Comparison of ENCODE assay signal across 14 cellular contexts in genomic region chr9:33850677-33851076, GRCh38. TPM values are rescaled to one million over a fixed set of nuclear protein-coding genes. Genes with fewer than 3 reads are reported as not detected.
DNase-seq lines count a peak whose midpoint lies in the region; ATAC-seq and TF ChIP-seq lines count a peak whose summit lies in the region.
"Had no signal": no experiment of that assay in that cellular context is flagged by ENCODE, and none has a peak within 500 bp of the region (broad histone marks: within the 10 kb centered on the region; RNA-seq: fewer than 3 reads in every experiment).

No MANE protein-coding gene starts in this region.

- H3K4me1 Mint-ChIP-seq in GM23338 = peaks cover 28% of the 10 kb centered on the region
- peaks cover 25% of the 10 kb centered on the region for H3K4me1 Mint-ChIP-seq in activated T-helper 17 cell treated with anti-CD3 and anti-CD28 coated beads, Interleukin-2, amount 50 U/mL, for 72 hours
- peaks cover 21 to 62% (median 56%) of the 10 kb centered on the region in 7 donors for H3K4me1 Mint-ChIP-seq in naive thymus-derived CD4-positive, alpha-beta T cell
- H3K4me1 Mint-ChIP-seq in stimulated activated naive CD8-positive, alpha-beta T cell treated with anti-CD3 and anti-CD28 coated beads, Interleukin-15, amount 100 ng/mL, for 72 hours = peaks cover 32% of the 10 kb centered on the region
- H3K4me1 Mint-ChIP-seq in activated CD4-positive, alpha-beta T cell treated with anti-CD3 and anti-CD28 coated beads, Interleukin-2, amount 10 ng/mL, durations not matched to agents 7 days and 5 days = peaks cover 41% of the 10 kb centered on the region

- no peak overlapping the region for H3K4me3 ChIP-seq in ACC112 (ENCODE audit: low read depth, low read length)
- no peak overlapping the region for H3K4me3 ChIP-seq in GM23338
- H3K4me3 ChIP-seq in naive thymus-derived CD4-positive, alpha-beta T cell (ENCODE audit: low read length) = no peak overlapping the region
- H3K4me3 ChIP-seq in gastroesophageal sphincter = no peak overlapping the region
- no peak overlapping the region for H3K4me3 ChIP-seq in esophagus muscularis mucosa

- TF ChIP-seq CTCF in GM23338 (conservative IDR thresholded peaks at IDR 0.05; ENCODE audit: low read depth in 2 of 2) (no peak), gastroesophageal sphincter (IDR thresholded peaks at IDR 0.05) (no peak), esophagus muscularis mucosa (IDR thresholded peaks at IDR 0.05) (no peak)

- TF ChIP-seq POLR2A in gastroesophageal sphincter (IDR thresholded peaks at IDR 0.05) (no peak), esophagus muscularis mucosa (IDR thresholded peaks at IDR 0.05; ENCODE audit: low read depth) (no peak)

- TF ChIP-seq EP300 in gastroesophageal sphincter (IDR thresholded peaks at IDR 0.05) (no peak), esophagus muscularis mucosa (IDR thresholded peaks at IDR 0.05) (no peak)

- intact Hi-C loops in naive thymus-derived CD4-positive, alpha-beta T cell (cut with micrococcal nuclease) = no loop called here
- intact Hi-C loops in esophagus muscularis mucosa (cut with DNase I) = no loop called here

- POLR2A ChIA-PET in naive thymus-derived CD4-positive, alpha-beta T cell (lab: Charles Lee) = no interaction called here
- POLR2A ChIA-PET in activated CD4-positive, alpha-beta T cell treated with anti-CD3 and anti-CD28 coated beads, Interleukin-2, amount 10 ng/mL, durations not matched to agents 7 days and 5 days (lab: Charles Lee) = no interaction called here

- H2AFZ ChIP-seq in ACC112 (ENCODE audit: low read length, unreplicated experiment) (no peak overlapping the region), GM23338 (no peak overlapping the region)

- H3K9me3 ChIP-seq in naive thymus-derived CD4-positive, alpha-beta T cell (ENCODE audit: control insufficient read depth in 2 of 3, low read length in 3 of 3) = no peaks in the 10 kb centered on the region
- H3K9me3 ChIP-seq in gastroesophageal sphincter (no peaks in the 10 kb centered on the region), esophagus muscularis mucosa (no peaks in the 10 kb centered on the region)

- H3K4me3 Mint-ChIP-seq in GM23338 = no peak overlapping the region; the same call in 2 of the 3 replicates
- H3K4me3 Mint-ChIP-seq in activated T-helper 17 cell treated with anti-CD3 and anti-CD28 coated beads, Interleukin-2, amount 50 U/mL, for 72 hours = no peak overlapping the region
- no peak overlapping the region for H3K4me3 Mint-ChIP-seq in naive thymus-derived CD4-positive, alpha-beta T cell
- no peak overlapping the region for H3K4me3 Mint-ChIP-seq in stimulated activated naive CD8-positive, alpha-beta T cell treated with anti-CD3 and anti-CD28 coated beads, Interleukin-15, amount 100 ng/mL, for 72 hours
- no peak overlapping the region for H3K4me3 Mint-ChIP-seq in activated CD4-positive, alpha-beta T cell treated with anti-CD3 and anti-CD28 coated beads, Interleukin-2, amount 10 ng/mL, durations not matched to agents 7 days and 5 days
- H3K4me3 Mint-ChIP-seq: activated T-helper 1 cell treated with anti-CD3 and anti-CD28 coated beads, Interleukin-12 subunit alpha, Interleukin-12 subunit beta, Interleukin-2, Interleukin-4 antibody, amounts not matched to agents 30 ng/mL and 10 ng/mL and 1 ng/mL, durations not matched to agents 14 hours and 24 hours and 36 hours had no signal

- CTCF ChIA-PET in naive thymus-derived CD4-positive, alpha-beta T cell (lab: Charles Lee) = interaction anchor here (8.5 kb wide), 1 partner anchor 36 kb away, joined by 87 read pairs; the partner anchor contains the start of gene UBE2R2
- CTCF ChIA-PET in activated CD4-positive, alpha-beta T cell treated with anti-CD3 and anti-CD28 coated beads, Interleukin-2, amount 10 ng/mL, durations not matched to agents 7 days and 5 days (lab: Charles Lee) = no interaction called here

- no peaks in the 10 kb centered on the region for H3F3A ChIP-seq in GM23338 (replicated peaks; ENCODE audit: low read depth)

- H3K27me3 ChIP-seq in ACC112 (ENCODE audit: insufficient read depth, low read length) = no peaks in the 10 kb centered on the region
- H3K27me3 ChIP-seq in GM23338 (ENCODE audit: insufficient read depth) = no peaks in the 10 kb centered on the region
- H3K27me3 ChIP-seq in naive thymus-derived CD4-positive, alpha-beta T cell (ENCODE audit: control insufficient read depth in 2 of 2, insufficient read depth in 2 of 2, low read length in 2 of 2) = no peaks in the 10 kb centered on the region
- H3K27me3 ChIP-seq in gastroesophageal sphincter = no peaks in the 10 kb centered on the region
- no peaks in the 10 kb centered on the region for H3K27me3 ChIP-seq in esophagus muscularis mucosa

- H3K36me3 Mint-ChIP-seq in GM23338 (ENCODE audit: low read depth) = peaks cover 2% of the 10 kb centered on the region; the same call in 2 of the 3 replicates
- H3K36me3 Mint-ChIP-seq in activated T-helper 17 cell treated with anti-CD3 and anti-CD28 coated beads, Interleukin-2, amount 50 U/mL, for 72 hours (ENCODE audit: low read depth) = peaks cover 17% of the 10 kb centered on the region
- peaks cover 0 to 7% (median 4%) of the 10 kb centered on the region in 5 donors for H3K36me3 Mint-ChIP-seq in naive thymus-derived CD4-positive, alpha-beta T cell
- H3K36me3 Mint-ChIP-seq in activated CD4-positive, alpha-beta T cell treated with anti-CD3 and anti-CD28 coated beads, Interleukin-2, amount 10 ng/mL, durations not matched to agents 7 days and 5 days (ENCODE audit: low read depth) = peaks cover 14% of the 10 kb centered on the region

- H4K20me1 ChIP-seq in GM23338 (replicated peaks; ENCODE audit: insufficient read depth) = peaks cover 40% of the 10 kb centered on the region

- H3K36me3 ChIP-seq in ACC112 (ENCODE audit: insufficient read depth, low read length) (no peaks in the 10 kb centered on the region), GM23338 (ENCODE audit: insufficient read depth) (no peaks in the 10 kb centered on the region), gastroesophageal sphincter (no peaks in the 10 kb centered on the region), esophagus muscularis mucosa (no peaks in the 10 kb centered on the region)
- no peaks in the 10 kb centered on the region for H3K36me3 ChIP-seq in naive thymus-derived CD4-positive, alpha-beta T cell (ENCODE audit: control insufficient read depth in 2 of 3, insufficient read depth in 3 of 3, low read length in 3 of 3)

- H3K4me1 ChIP-seq in ACC112 (ENCODE audit: control insufficient read depth, insufficient read depth, low read length, unreplicated experiment) (peaks cover 35% of the 10 kb centered on the region), GM23338 (ENCODE audit: insufficient read depth) (peaks cover 13% of the 10 kb centered on the region), gastroesophageal sphincter (peaks cover 8 to 83% (median 31%) of the 10 kb centered on the region in 3 donors), esophagus muscularis mucosa (peaks cover 43 to 72% (median 69%) of the 10 kb centered on the region in 4 donors)
- peaks cover 4 to 7% of the 10 kb centered on the region in 2 donors for H3K4me1 ChIP-seq in naive thymus-derived CD4-positive, alpha-beta T cell (ENCODE audit: control insufficient read depth in 2 of 2, insufficient read depth in 2 of 2, low read length in 2 of 2)

- no peak overlapping the region for H3K4me2 ChIP-seq in GM23338

- no peaks in the 10 kb centered on the region for H3K9me3 Mint-ChIP-seq in GM23338
- no peaks in the 10 kb centered on the region for H3K9me3 Mint-ChIP-seq in activated T-helper 17 cell treated with anti-CD3 and anti-CD28 coated beads, Interleukin-2, amount 50 U/mL, for 72 hours
- no peaks in the 10 kb centered on the region for H3K9me3 Mint-ChIP-seq in naive thymus-derived CD4-positive, alpha-beta T cell
- H3K9me3 Mint-ChIP-seq in stimulated activated naive CD8-positive, alpha-beta T cell treated with anti-CD3 and anti-CD28 coated beads, Interleukin-15, amount 100 ng/mL, for 72 hours = no peaks in the 10 kb centered on the region
- H3K9me3 Mint-ChIP-seq in activated CD4-positive, alpha-beta T cell treated with anti-CD3 and anti-CD28 coated beads, Interleukin-2, amount 10 ng/mL, durations not matched to agents 7 days and 5 days = no peaks in the 10 kb centered on the region
- H3K9me3 Mint-ChIP-seq: activated T-helper 1 cell treated with anti-CD3 and anti-CD28 coated beads, Interleukin-12 subunit alpha, Interleukin-12 subunit beta, Interleukin-2, Interleukin-4 antibody, amounts not matched to agents 30 ng/mL and 10 ng/mL and 1 ng/mL, durations not matched to agents 14 hours and 24 hours and 36 hours had no signal

- H3K27ac Mint-ChIP-seq in GM23338 = peak overlapping the region; percentile 20; the same call in 1 of the 2 replicates
- H3K27ac Mint-ChIP-seq in activated T-helper 17 cell treated with anti-CD3 and anti-CD28 coated beads, Interleukin-2, amount 50 U/mL, for 72 hours = peak overlapping the region; percentile 11
- peak overlapping the region in 8 of 9 donors; percentile 18 to 80 (median 26) for H3K27ac Mint-ChIP-seq in naive thymus-derived CD4-positive, alpha-beta T cell
- no peak overlapping the region for H3K27ac Mint-ChIP-seq in stimulated activated naive CD8-positive, alpha-beta T cell treated with anti-CD3 and anti-CD28 coated beads, Interleukin-15, amount 100 ng/mL, for 72 hours
- no peak overlapping the region for H3K27ac Mint-ChIP-seq in activated CD4-positive, alpha-beta T cell treated with anti-CD3 and anti-CD28 coated beads, Interleukin-2, amount 10 ng/mL, durations not matched to agents 7 days and 5 days
- H3K27ac Mint-ChIP-seq: activated T-helper 1 cell treated with anti-CD3 and anti-CD28 coated beads, Interleukin-12 subunit alpha, Interleukin-12 subunit beta, Interleukin-2, Interleukin-4 antibody, amounts not matched to agents 30 ng/mL and 10 ng/mL and 1 ng/mL, durations not matched to agents 14 hours and 24 hours and 36 hours had no signal

- ATAC-seq in GM23338 (no peak), gastroesophageal sphincter (no peak)
- no peak for ATAC-seq in activated T-helper 17 cell treated with anti-CD3 and anti-CD28 coated beads, Interleukin-2, amount 50 U/mL, for 72 hours (replicated peaks)
- ATAC-seq in naive thymus-derived CD4-positive, alpha-beta T cell = no peak
- ATAC-seq in stimulated activated naive CD8-positive, alpha-beta T cell treated with anti-CD3 and anti-CD28 coated beads, Interleukin-15, amount 100 ng/mL, for 72 hours = no peak
- ATAC-seq: stimulated activated naive CD8-positive, alpha-beta T cell treated with anti-CD3 and anti-CD28 coated beads, Interleukin-15, Interleukin-2, amounts not matched to agents 100 U/mL and 50 U/mL, for 24 hours had no signal

- H3K9me2 ChIP-seq in GM23338 (ENCODE audit: insufficient read depth) = no peaks in the 10 kb centered on the region

- H3K27ac ChIP-seq in ACC112 (ENCODE audit: low read depth, low read length) (peak overlapping the region; percentile 54), GM23338 (ENCODE audit: low read depth) (peak overlapping the region; percentile 51; the same call in 1 of the 2 replicates), gastroesophageal sphincter (peak overlapping the region in 2 of 4 donors; percentile 0 to 47), esophagus muscularis mucosa (replicated peaks in 1 of 4) (peak overlapping the region in 1 of 4 donors; percentile 22)
- no peak overlapping the region for H3K27ac ChIP-seq in naive thymus-derived CD4-positive, alpha-beta T cell (ENCODE audit: low read depth, low read length)

- H3K27me3 Mint-ChIP-seq in GM23338 (ENCODE audit: insufficient read depth, low read depth, poor library complexity) = peaks cover 2% of the 10 kb centered on the region
- no peaks in the 10 kb centered on the region for H3K27me3 Mint-ChIP-seq in activated T-helper 17 cell treated with anti-CD3 and anti-CD28 coated beads, Interleukin-2, amount 50 U/mL, for 72 hours
- H3K27me3 Mint-ChIP-seq in naive thymus-derived CD4-positive, alpha-beta T cell = no peaks in the 10 kb centered on the region
- no peaks in the 10 kb centered on the region for H3K27me3 Mint-ChIP-seq in stimulated activated naive CD8-positive, alpha-beta T cell treated with anti-CD3 and anti-CD28 coated beads, Interleukin-15, amount 100 ng/mL, for 72 hours
- H3K27me3 Mint-ChIP-seq in activated CD4-positive, alpha-beta T cell treated with anti-CD3 and anti-CD28 coated beads, Interleukin-2, amount 10 ng/mL, durations not matched to agents 7 days and 5 days = no peaks in the 10 kb centered on the region

- H3K79me2 ChIP-seq in ACC112 (ENCODE audit: control insufficient read depth, insufficient read depth, low read length, unreplicated experiment) (peaks cover 85% of the 10 kb centered on the region), GM23338 (replicated peaks; ENCODE audit: insufficient read depth) (peaks cover 100% of the 10 kb centered on the region)

- no peak for DNase-seq in GM23338 (ENCODE audit: low spot score)
- DNase-seq in naive thymus-derived CD4-positive, alpha-beta T cell = no peak
- DNase-seq in stimulated activated naive CD8-positive, alpha-beta T cell treated with anti-CD3 and anti-CD28 coated beads, Interleukin-15, amount 100 ng/mL, for 72 hours = no peak
- DNase-seq in esophagus muscularis mucosa (ENCODE audit: extremely low spot score) = no peak
- DNase-seq in activated CD4-positive, alpha-beta T cell treated with anti-CD3 and anti-CD28 coated beads, Interleukin-2, amount 10 ng/mL, durations not matched to agents 7 days and 5 days = no peak
- DNase-seq: KG1; midbrain; NCI-H187; stimulated activated naive CD8-positive, alpha-beta T cell treated with anti-CD3 and anti-CD28 coated beads, Interleukin-15, Interleukin-2, amounts not matched to agents 100 U/mL and 50 U/mL, for 24 hours; T-helper 1 cell had no signal

RNA-seq across cellular contexts. Expression of gene UBE2R2, which starts 33.7 kb away (rescaled TPM):
- total RNA-seq in GM23338 (2014; rRNA removed; shearing (Covaris generic)) = 32.5 and 36.4 TPM in 2 replicates
- polyA plus RNA-seq in GM23338 (2016; fragmentation: Nextera tagmentation; extraction: Ambion mirVana) = 23.2 and 23.4 TPM in 2 replicates
- 10 to 100 TPM; 39.3 to 61.4 TPM for total RNA-seq in activated T-helper 17 cell treated with anti-CD3 and anti-CD28 coated beads, Interleukin-2, amount 50 U/mL, for 72 hours
- total RNA-seq in naive thymus-derived CD4-positive, alpha-beta T cell = 10 to 100 TPM; 27.2 to 40.8 (median 32.0) TPM
- 10 to 100 TPM; 16.9 TPM for polyA plus RNA-seq in naive thymus-derived CD4-positive, alpha-beta T cell
- total RNA-seq in gastroesophageal sphincter (10 to 100 TPM; 26.5 to 43.9 (median 33.0) TPM), esophagus muscularis mucosa (10 to 100 TPM; 27.8 to 45.1 (median 34.4) TPM)
- 10 to 100 TPM; 33.1 to 36.6 TPM for total RNA-seq in activated CD4-positive, alpha-beta T cell treated with anti-CD3 and anti-CD28 coated beads, Interleukin-2, amount 10 ng/mL, durations not matched to agents 7 days and 5 days

RNA-seq across cellular contexts. Expression of gene PRSS3, which starts 55.3 kb away (rescaled TPM):
- total RNA-seq in GM23338 (2014; rRNA removed; shearing (Covaris generic)) = 2.5 and 4.2 TPM in 2 replicates
- polyA plus RNA-seq in GM23338 (2016; fragmentation: Nextera tagmentation; extraction: Ambion mirVana) = 3.4 and 4.5 TPM in 2 replicates
- not detected for total RNA-seq in activated T-helper 17 cell treated with anti-CD3 and anti-CD28 coated beads, Interleukin-2, amount 50 U/mL, for 72 hours
- total RNA-seq in naive thymus-derived CD4-positive, alpha-beta T cell = 1 to 10 TPM in 1 of 5 experiments, not detected in 4; 2.5 TPM
- polyA plus RNA-seq in naive thymus-derived CD4-positive, alpha-beta T cell = not detected
- 1 to 10 TPM in 3 of 4 donors, not detected in 1; 1.2 to 3.6 (median 2.2) TPM for total RNA-seq in gastroesophageal sphincter
- 1 to 10 TPM in 1 of 4 donors, under 1 TPM in 1, not detected in 2; 0.99 to 1.4 TPM for total RNA-seq in esophagus muscularis mucosa
- total RNA-seq in activated CD4-positive, alpha-beta T cell treated with anti-CD3 and anti-CD28 coated beads, Interleukin-2, amount 10 ng/mL, durations not matched to agents 7 days and 5 days = not detected
- total RNA-seq: activated T-helper 1 cell treated with anti-CD3 and anti-CD28 coated beads, Interleukin-12 subunit alpha, Interleukin-12 subunit beta, Interleukin-2, Interleukin-4 antibody, amounts not matched to agents 30 ng/mL and 10 ng/mL and 1 ng/mL, durations not matched to agents 14 hours and 24 hours and 36 hours had no signal

Comparison
In these comparisons a context has a peak if more than half of its experiments do, and no peak if none do; other contexts are left out.
1. H3K27ac Mint-ChIP-seq: peak in GM23338 (single experiment), activated T-helper 17 cell treated with anti-CD3 and anti-CD28 coated beads, Interleukin-2, amount 50 U/mL, for 72 hours (single experiment) and naive thymus-derived CD4-positive, alpha-beta T cell (8 of 9); none in stimulated activated naive CD8-positive, alpha-beta T cell treated with anti-CD3 and anti-CD28 coated beads, Interleukin-15, amount 100 ng/mL, for 72 hours (0 of 2) and activated CD4-positive, alpha-beta T cell treated with anti-CD3 and anti-CD28 coated beads, Interleukin-2, amount 10 ng/mL, durations not matched to agents 7 days and 5 days (single experiment).